ENCODE assay signal across 28 cellular contexts in genomic region chr3:127383656-127384179, GRCh38.
DNase-seq lines count a peak whose midpoint lies in the region; ATAC-seq and TF ChIP-seq lines count a peak whose summit lies in the region.
"Had no signal": no experiment of that assay in that cellular context is flagged by ENCODE, and none has a peak within 500 bp of the region (broad histone marks: within the 10 kb centered on the region; RNA-seq: fewer than 3 reads in every experiment).

No MANE protein-coding gene starts in this region.

- H3K4me1 ChIP-seq in neuronal stem cell (ENCODE audit: control insufficient read depth in 2 of 2, insufficient read depth in 1 of 2, low read depth in 1 of 2, low read length in 2 of 2): peaks cover 3 to 6% of the 10 kb centered on the region in 2 donors
- no peaks in the 10 kb centered on the region for H3K4me1 ChIP-seq in Peyer's patch
- H3K4me1 ChIP-seq: Caco-2 had no signal

- no peak overlapping the region for H3K18ac ChIP-seq in neuronal stem cell (ENCODE audit: low read length)

- no peak overlapping the region for H2BK12ac ChIP-seq in neuronal stem cell (ENCODE audit: low read length)

- H2BK120ac ChIP-seq in neuronal stem cell (ENCODE audit: low read depth, low read length): no peak overlapping the region

- H3K4me1 Mint-ChIP-seq in T-helper 2 cell treated with Interferon-gamma antibody and Interleukin-4, amounts not matched to agents 5 μg/mL and 100 μg/mL, for 36 hours (ENCODE audit: low read depth): no peaks in the 10 kb centered on the region
- H3K4me1 Mint-ChIP-seq: B cell, IgD-negative memory B cell had no signal

- intact Hi-C loops in left ventricle myocardium superior (cut with micrococcal nuclease) (no loop called here), Right ventricle myocardium superior (cut with DNase I) (no loop called here)

- H3K9me3 ChIP-seq in neuronal stem cell (replicated peaks in 1 of 2; ENCODE audit: control insufficient read depth in 2 of 2, insufficient read depth in 1 of 2, low read depth in 1 of 2, low read length in 2 of 2) (peaks cover 2 to 18% of the 10 kb centered on the region in 2 donors), Peyer's patch (no peaks in the 10 kb centered on the region)

- no peak for TF ChIP-seq CTCF in Peyer's patch (IDR thresholded peaks at IDR 0.05)

- H3K4ac ChIP-seq in neuronal stem cell (ENCODE audit: low read length): no peak overlapping the region

- no peaks in the 10 kb centered on the region for H3K79me1 ChIP-seq in neuronal stem cell (ENCODE audit: low read depth, low read length)

- H3K36me3 ChIP-seq in neuronal stem cell (replicated peaks in 1 of 2; ENCODE audit: control insufficient read depth in 2 of 2, insufficient read depth in 2 of 2, low read length in 2 of 2) (no peaks in the 10 kb centered on the region), Peyer's patch (no peaks in the 10 kb centered on the region)

- no peak overlapping the region for H3K14ac ChIP-seq in neuronal stem cell (ENCODE audit: low read length)

- peak overlapping the region; percentile 13 for H2AFZ ChIP-seq in neuronal stem cell (ENCODE audit: low read length)

- no peak overlapping the region for H3K4me2 ChIP-seq in neuronal stem cell (ENCODE audit: insufficient read depth, low read length, poor library complexity, severe bottlenecking)
- H3K4me2 ChIP-seq: KMS-11 had no signal

- H3K27me3 ChIP-seq in neuronal stem cell (ENCODE audit: control insufficient read depth in 3 of 3, insufficient read depth in 3 of 3, low read depth in 1 of 3, low read length in 3 of 3) (no peaks in the 10 kb centered on the region), Peyer's patch (no peaks in the 10 kb centered on the region)

- no peak overlapping the region for H3K27ac Mint-ChIP-seq in T-helper 2 cell treated with Interferon-gamma antibody and Interleukin-4, amounts not matched to agents 5 μg/mL and 100 μg/mL, for 36 hours
- H3K27ac Mint-ChIP-seq: B cell; CD8-positive, alpha-beta T cell had no signal

- no peak overlapping the region for H3K4me3 ChIP-seq in neuronal stem cell (ENCODE audit: low read length in 2 of 2)
- H3K4me3 ChIP-seq in Peyer's patch: no peak overlapping the region

- no peaks in the 10 kb centered on the region for H3K36me3 Mint-ChIP-seq in T-helper 2 cell treated with Interferon-gamma antibody and Interleukin-4, amounts not matched to agents 5 μg/mL and 100 μg/mL, for 36 hours (ENCODE audit: low read depth)
- H3K36me3 Mint-ChIP-seq: CD8-positive, alpha-beta T cell; IgD-negative memory B cell had no signal

- no peak overlapping the region for H3K27ac ChIP-seq in neuronal stem cell (replicated peaks; ENCODE audit: low read length)
- H3K27ac ChIP-seq in Peyer's patch: no peak overlapping the region
- H3K27ac ChIP-seq: 22Rv1, C4-2B, KMS-11, RWPE1 had no signal

- ATAC-seq in left ventricle myocardium superior: no peak
- ATAC-seq in Right ventricle myocardium superior (ENCODE audit: poor library complexity): no peak
- ATAC-seq in GM21515 (IDR thresholded peaks at IDR 0.05; ENCODE audit: unreplicated experiment): no peak
- ATAC-seq: CD8-positive, alpha-beta T cell; HCT116 had no signal

- no peak overlapping the region for H2BK5ac ChIP-seq in neuronal stem cell (ENCODE audit: low read length)

- no CpG with 5 or more reads among the region's 10 CpGs for WGBS in neuronal stem cell (ENCODE audit: extremely low coverage in 2 of 2, insufficient read length in 2 of 2, insufficient replicate concordance in 1 of 2), 2 donors

- H3K9ac ChIP-seq in neuronal stem cell (ENCODE audit: low read depth, low read length, poor library complexity): no peak overlapping the region
- H3K9ac ChIP-seq: KMS-11 had no signal

- H3K23ac ChIP-seq in neuronal stem cell (ENCODE audit: low read depth, low read length, poor library complexity): no peak overlapping the region

- H2BK15ac ChIP-seq in neuronal stem cell (ENCODE audit: low read length): no peak overlapping the region

- no peak overlapping the region for H2AK5ac ChIP-seq in neuronal stem cell (ENCODE audit: low read depth, low read length)

- no peaks in the 10 kb centered on the region for H3K9me3 Mint-ChIP-seq in T-helper 2 cell treated with Interferon-gamma antibody and Interleukin-4, amounts not matched to agents 5 μg/mL and 100 μg/mL, for 36 hours

- no peak overlapping the region for H4K8ac ChIP-seq in neuronal stem cell (ENCODE audit: low read depth, low read length)

- DNase-seq in NCI-H1417 (lab: John Stamatoyannopoulos, UW) (peak in 2 of 3 experiments; percentile 27 to 53), NCI-H1417 treated with DMSO at 0.1 percent for 48 hours (lab: John Stamatoyannopoulos, UW) (no peak), left ventricle myocardium superior (peak; percentile 9), Right ventricle myocardium superior (no peak), neuronal stem cell (ENCODE audit: low spot score) (no peak), Peyer's patch (no peak)
- no peak for DNase-seq in T-helper 2 cell treated with Interferon-gamma antibody and Interleukin-4, amounts not matched to agents 5 μg/mL and 100 μg/mL, for 36 hours (ENCODE audit: low spot score)
- DNase-seq: Caco-2; CD8-positive, alpha-beta T cell; DMS 273 treated with DMSO at 0.1 percent for 48 hours; DMS79; EL; GDM1; MM.1S; NCI-H1694 treated with DMSO at 0.1 percent for 48 hours; NCI-H2081; NCI-H226; NCI-H510A; NCI-H69; SHP77 treated with DMSO at 0.1 percent for 48 hours had no signal

- H4K91ac ChIP-seq in neuronal stem cell (ENCODE audit: low read depth, low read length, poor library complexity): no peak overlapping the region

- no peak overlapping the region for H3K4me3 Mint-ChIP-seq in T-helper 2 cell treated with Interferon-gamma antibody and Interleukin-4, amounts not matched to agents 5 μg/mL and 100 μg/mL, for 36 hours
- H3K4me3 Mint-ChIP-seq: B cell; CD8-positive, alpha-beta T cell; IgD-negative memory B cell had no signal

- H3K27me3 Mint-ChIP-seq in T-helper 2 cell treated with Interferon-gamma antibody and Interleukin-4, amounts not matched to agents 5 μg/mL and 100 μg/mL, for 36 hours (ENCODE audit: low read depth): no peaks in the 10 kb centered on the region

- no peak for TF ChIP-seq POLR2A in Peyer's patch (IDR thresholded peaks at IDR 0.05)

Comparison
In these comparisons a context has a peak if more than half of its experiments do, and no peak if none do; other contexts are left out.
1. DNase-seq: peak in NCI-H1417 (2 of 3) and left ventricle myocardium superior (single experiment); none in NCI-H1417 treated with DMSO at 0.1 percent for 48 hours (single experiment), Right ventricle myocardium superior (single experiment), neuronal stem cell (single experiment), Peyer's patch (0 of 3) and T-helper 2 cell treated with Interferon-gamma antibody and Interleukin-4, amounts not matched to agents 5 μg/mL and 100 μg/mL, for 36 hours (single experiment).